8 cellular contexts compared by ENCODE assay signal in the genomic region with DNA sequence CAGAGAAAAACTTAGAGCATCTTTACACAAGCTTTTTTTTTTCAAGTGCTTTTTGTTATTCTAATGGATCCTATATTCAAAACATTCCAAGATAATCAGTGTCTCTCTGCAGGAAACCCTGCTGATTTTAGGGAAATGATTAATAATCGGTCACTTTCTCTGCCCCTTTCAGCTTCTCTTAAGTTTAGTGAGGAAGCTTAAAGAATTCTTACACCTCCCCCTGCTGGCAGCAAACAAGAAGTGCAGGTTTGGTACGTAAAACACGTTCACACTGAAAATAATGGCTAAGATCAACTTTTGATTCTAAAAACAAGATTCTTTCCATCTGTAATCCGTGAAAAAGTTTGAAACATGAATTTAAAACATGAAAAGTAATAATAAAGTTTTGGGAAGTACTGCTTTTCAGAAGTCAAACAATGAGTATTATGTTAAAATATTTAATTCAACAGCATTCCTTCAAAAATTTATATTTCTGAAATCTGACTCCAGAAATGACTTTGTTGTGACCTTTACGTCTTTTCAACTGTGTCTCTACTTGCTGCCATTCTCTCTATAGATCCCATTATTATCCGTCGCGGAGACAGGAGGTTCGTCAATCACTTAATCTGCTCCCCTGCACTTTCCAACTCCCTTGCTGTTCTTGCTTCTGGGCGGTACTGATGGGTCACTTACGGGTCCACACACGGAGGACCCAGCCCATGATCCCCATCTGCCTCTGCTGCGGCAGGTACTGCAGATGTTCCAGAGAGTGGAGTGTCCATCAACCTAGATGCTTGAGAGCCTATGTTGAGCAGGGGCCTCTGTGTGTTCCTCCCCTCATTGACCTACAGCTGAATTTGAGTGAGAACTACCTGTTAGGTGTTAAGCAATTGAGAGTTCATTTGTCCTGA.
DNase-seq lines count a peak whose midpoint lies in the region; ATAC-seq, FAIRE-seq and TF ChIP-seq lines count a peak whose summit lies in the region.

No MANE protein-coding gene starts in this region.

- H3K4me3 ChIP-seq in BE2C (ENCODE audit: low read depth, low read length) = no peak overlapping the region
- no peak overlapping the region for H3K4me3 ChIP-seq in OCI-LY7 (ENCODE audit: low read depth, low read length, poor library complexity, severe bottlenecking)
- H3K4me3 ChIP-seq in K562 = no peak overlapping the region

- WGBS in K562 (ENCODE audit: insufficient coverage, low coverage, missing lambda C conversion rate) = 1% methylated on average over 13 of the region's 13 CpGs

- H3K9me2 ChIP-seq in OCI-LY7 (ENCODE audit: insufficient read depth, low read length) = no peaks in the 10 kb centered on the region

- TF ChIP-seq POLR2A in K562 (conservative IDR thresholded peaks at IDR 0.05) = no peak

- peak; percentile 58 for ATAC-seq in GM18498 (IDR thresholded peaks at IDR 0.05; ENCODE audit: unreplicated experiment)
- peak; percentile 45 for ATAC-seq in HG03469 (IDR thresholded peaks at IDR 0.05; ENCODE audit: unreplicated experiment)
- ATAC-seq in K562 = 0 out of 3 replicates have a peak, but pooled peaks have one; percentile 39

- no peaks in the 10 kb centered on the region for H3K9me3 ChIP-seq in BE2C
- H3K9me3 ChIP-seq in OCI-LY7 (ENCODE audit: low read length) = no peaks in the 10 kb centered on the region
- no peaks in the 10 kb centered on the region for H3K9me3 ChIP-seq in K562 (replicated peaks; ENCODE audit: control insufficient read depth, insufficient read depth, low read depth, low read length)

- H4K20me1 ChIP-seq in OCI-LY7 (ENCODE audit: insufficient read depth, low read length) (no peaks in the 10 kb centered on the region), K562 (replicated peaks; ENCODE audit: control insufficient read depth, insufficient read depth, low read length) (no peaks in the 10 kb centered on the region)

- peak; percentile 60 for FAIRE-seq in K562 (lab: Jason Lieb, UNC)

- CTCF ChIA-PET in OCI-LY7 (lab: Charles Lee; ENCODE audit: unreplicated experiment) = no interaction called here
- CTCF ChIA-PET in K562 (lab: Yijun Ruan, JAX; ENCODE audit: low intra/inter-chr PET ratio) = interaction anchor here (0.7 to 1.4 kb wide), 4 partner anchors 112 to 343 kb away, joined by 3 to 7 read pairs (median 4); no protein-coding TSS in a partner anchor

- H3K4me1 ChIP-seq in BE2C (no peaks in the 10 kb centered on the region), OCI-LY7 (ENCODE audit: insufficient read depth, low read length, poor library complexity, severe bottlenecking) (no peaks in the 10 kb centered on the region), K562 (replicated peaks in 1 of 2; ENCODE audit: control insufficient read depth in 2 of 2, insufficient read depth in 2 of 2, low read length in 2 of 2) (no peaks in the 10 kb centered on the region)

- H3K27ac ChIP-seq in OCI-LY7 (ENCODE audit: low read depth, low read length, poor library complexity, severe bottlenecking) (no peak overlapping the region), K562 (ENCODE audit: extremely low read depth, low read depth, low read length) (no peak overlapping the region)

- TF ChIP-seq CTCF in BE2C (IDR thresholded peaks at IDR 0.05; ENCODE audit: low read depth, low read length) (peak; percentile 88), OCI-LY7 (conservative IDR thresholded peaks at IDR 0.05; ENCODE audit: low read length) (peak; percentile 97), K562 (IDR thresholded peaks at IDR 0.05 in 2 of 3, conservative IDR thresholded peaks at IDR 0.05 in 1 of 3; ENCODE audit: insufficient read depth in 2 of 3, low read depth in 1 of 3, low read length in 3 of 3) (peak; percentile 23 to 64 (median 58); a peak in 5 of 6 replicates)

- H3K27me3 ChIP-seq in BE2C (no peaks in the 10 kb centered on the region; the same call in 1 of the 2 replicates), K562 (ENCODE audit: control insufficient read depth in 2 of 2, insufficient read depth in 2 of 2, low read length in 2 of 2) (no peaks in the 10 kb centered on the region)

- intact Hi-C loops in OCI-LY7 (cut with micrococcal nuclease; ENCODE audit: unreplicated experiment) = loop anchor here (2.0 kb wide), 1 partner anchor 343 kb away; no protein-coding TSS in a partner anchor
- intact Hi-C loops in K562 (cut with micrococcal nuclease) = loop anchor here (1.0 to 5.0 kb wide), 2 partner anchors 342 to 529 kb away; no protein-coding TSS in a partner anchor

- H3K4me2 ChIP-seq in OCI-LY7 (ENCODE audit: low read length) (no peak overlapping the region), K562 (ENCODE audit: insufficient read depth, low read length) (no peak overlapping the region)

- no peaks in the 10 kb centered on the region for H3K79me2 ChIP-seq in OCI-LY7 (ENCODE audit: insufficient read depth, low read depth, low read length)
- H3K79me2 ChIP-seq in K562 (ENCODE audit: control insufficient read depth, insufficient read depth, low read length) = no peaks in the 10 kb centered on the region

- no peak overlapping the region for H3K9ac ChIP-seq in K562 (ENCODE audit: insufficient read depth in 1 of 2, low read depth in 2 of 2, low read length in 2 of 2)

- in situ Hi-C loops in K562 (cut with MboI) = loop anchor here (10.0 kb wide), 1 partner anchor 1403 kb away; no protein-coding TSS in a partner anchor

- BruUV-seq in OCI-LY7 (replicated peaks; lab: Mats Ljungman, UMichigan) (no TSS peak), K562 (replicated peaks; lab: Mats Ljungman, UMichigan) (no TSS peak)

- no peaks in the 10 kb centered on the region for H3K9me1 ChIP-seq in K562 (ENCODE audit: control insufficient read depth, insufficient read depth, low read length)

- peak; percentile 37 for DNase-seq in BE2C
- DNase-seq in OCI-LY7 (ENCODE audit: low spot score) = peak; percentile 65
- DNase-seq in K562 (ENCODE audit: extremely low read depth in 1 of 4, low spot score in 3 of 4) = peak; percentile 22 to 43 (median 32)
- peak; percentile 88 for DNase-seq in inferior parietal cortex (ENCODE audit: extremely low spot score)
- peak; percentile 33 for DNase-seq in stimulated activated CD4-positive, alpha-beta T cell treated with anti-CD3 and anti-CD28 coated beads, Interleukin-15, amount 100 ng/mL, for 24 hours
- no peak for DNase-seq in activated effector memory CD4-positive, alpha-beta T cell treated with Interleukin-2 at 50 U/mL for 16 hours

- TF ChIP-seq EP300 in K562 (IDR thresholded peaks at IDR 0.05; ENCODE audit: low read length) = no peak

- POLR2A ChIA-PET in OCI-LY7 (lab: Charles Lee) (interaction anchor here (0.7 to 1.0 kb wide), 4 partner anchors 333 to 604 kb away, joined by 3 read pairs; no protein-coding TSS in a partner anchor), K562 (lab: Yijun Ruan, JAX) (no interaction called here)

- H2AFZ ChIP-seq in OCI-LY7 (ENCODE audit: low read length) = no peak overlapping the region
- no peak overlapping the region for H2AFZ ChIP-seq in K562 (ENCODE audit: low read depth, low read length)

- H3K36me3 ChIP-seq in BE2C (no peaks in the 10 kb centered on the region), OCI-LY7 (ENCODE audit: insufficient read depth, low read length) (no peaks in the 10 kb centered on the region), K562 (ENCODE audit: control insufficient read depth, insufficient read depth, low read length) (no peaks in the 10 kb centered on the region)

- peak; percentile 38 to 63 for TF ChIP-seq RAD21 in K562 (CRISPR knock-in tag; conservative IDR thresholded peaks at IDR 0.05 in 1 of 2, IDR thresholded peaks at IDR 0.05 in 1 of 2)

TF ChIP-seq in K562, 482 proteins besides CTCF, POLR2A, EP300 and RAD21:
- TF ChIP-seq, protein P1, sequence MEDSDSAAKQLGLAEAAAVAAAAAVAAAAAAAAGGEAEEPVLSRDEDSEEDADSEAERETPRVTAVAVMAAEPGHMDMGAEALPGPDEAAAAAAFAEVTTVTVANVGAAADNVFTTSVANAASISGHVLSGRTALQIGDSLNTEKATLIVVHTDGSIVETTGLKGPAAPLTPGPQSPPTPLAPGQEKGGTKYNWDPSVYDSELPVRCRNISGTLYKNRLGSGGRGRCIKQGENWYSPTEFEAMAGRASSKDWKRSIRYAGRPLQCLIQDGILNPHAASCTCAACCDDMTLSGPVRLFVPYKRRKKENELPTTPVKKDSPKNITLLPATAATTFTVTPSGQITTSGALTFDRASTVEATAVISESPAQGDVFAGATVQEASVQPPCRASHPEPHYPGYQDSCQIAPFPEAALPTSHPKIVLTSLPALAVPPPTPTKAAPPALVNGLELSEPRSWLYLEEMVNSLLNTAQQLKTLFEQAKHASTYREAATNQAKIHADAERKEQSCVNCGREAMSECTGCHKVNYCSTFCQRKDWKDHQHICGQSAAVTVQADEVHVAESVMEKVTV (CRISPR knock-in tag; IDR thresholded peaks at IDR 0.05) = 0 out of 2 replicates have a peak, but pooled peaks have one; percentile 23
- no peak for TF ChIP-seq ZBTB7A (IDR thresholded peaks at IDR 0.05; ENCODE audit: borderline replicate concordance, control insufficient read depth, low read depth, low read length)
- TF ChIP-seq NFE2L1 (tag; IDR thresholded peaks at IDR 0.05; ENCODE audit: borderline replicate concordance, low read depth) = no peak
- TF ChIP-seq SMC3 (conservative IDR thresholded peaks at IDR 0.05; ENCODE audit: insufficient read depth, low read depth, low read length) = peak; percentile 31; the same call in 1 of the 2 replicates
- TF ChIP-seq SMAD2 (IDR thresholded peaks at IDR 0.05; ENCODE audit: low read depth, low read length) = no peak
